Comparison of ENCODE assay signal across 1 cellular context in genomic region chr2:25129901-25130520, GRCh38.
TF ChIP-seq lines count a peak whose summit lies in the region.

No MANE protein-coding gene starts in this region.

TF ChIP-seq in GM12878, 131 proteins besides CTCF, POLR2A, EP300 and RAD21 (continued from another document):
- TF ChIP-seq, protein P1, sequence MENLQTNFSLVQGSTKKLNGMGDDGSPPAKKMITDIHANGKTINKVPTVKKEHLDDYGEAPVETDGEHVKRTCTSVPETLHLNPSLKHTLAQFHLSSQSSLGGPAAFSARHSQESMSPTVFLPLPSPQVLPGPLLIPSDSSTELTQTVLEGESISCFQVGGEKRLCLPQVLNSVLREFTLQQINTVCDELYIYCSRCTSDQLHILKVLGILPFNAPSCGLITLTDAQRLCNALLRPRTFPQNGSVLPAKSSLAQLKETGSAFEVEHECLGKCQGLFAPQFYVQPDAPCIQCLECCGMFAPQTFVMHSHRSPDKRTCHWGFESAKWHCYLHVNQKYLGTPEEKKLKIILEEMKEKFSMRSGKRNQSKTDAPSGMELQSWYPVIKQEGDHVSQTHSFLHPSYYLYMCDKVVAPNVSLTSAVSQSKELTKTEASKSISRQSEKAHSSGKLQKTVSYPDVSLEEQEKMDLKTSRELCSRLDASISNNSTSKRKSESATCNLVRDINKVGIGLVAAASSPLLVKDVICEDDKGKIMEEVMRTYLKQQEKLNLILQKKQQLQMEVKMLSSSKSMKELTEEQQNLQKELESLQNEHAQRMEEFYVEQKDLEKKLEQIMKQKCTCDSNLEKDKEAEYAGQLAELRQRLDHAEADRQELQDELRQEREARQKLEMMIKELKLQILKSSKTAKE (IDR thresholded peaks at IDR 0.05; ENCODE audit: low read depth, poor library complexity, severe bottlenecking): no peak
- TF ChIP-seq PAX5 (IDR thresholded peaks at IDR 0.05; ENCODE audit: borderline replicate concordance, low read depth, low read length) (no peak), YBX1 (IDR thresholded peaks at IDR 0.05) (no peak), HDGF (IDR thresholded peaks at IDR 0.05) (no peak), KAT2A (conservative IDR thresholded peaks at IDR 0.05; ENCODE audit: control insufficient read depth, low read depth, low read length) (no peak), GABPA (IDR thresholded peaks at IDR 0.05; ENCODE audit: low read depth) (no peak), CBX5 (IDR thresholded peaks at IDR 0.05; ENCODE audit: low read depth) (no peak), HDAC2 (IDR thresholded peaks at IDR 0.05) (no peak), KDM1A (IDR thresholded peaks at IDR 0.05; ENCODE audit: borderline replicate concordance) (no peak), SIX5 (IDR thresholded peaks at IDR 0.05; ENCODE audit: low read depth, low read length, severe bottlenecking) (no peak), CUX1 (IDR thresholded peaks at IDR 0.05; ENCODE audit: insufficient replicate concordance, low read depth, low read length) (no peak), IRF5 (IDR thresholded peaks at IDR 0.05; ENCODE audit: borderline replicate concordance) (no peak), ATF3 (IDR thresholded peaks at IDR 0.05; ENCODE audit: borderline replicate concordance, extremely low read depth, low read depth, low read length) (no peak), STAT3 (IDR thresholded peaks at IDR 0.05; ENCODE audit: low read depth, low read length) (no peak), SUZ12 (IDR thresholded peaks at IDR 0.05; ENCODE audit: unreplicated experiment) (no peak)
